12 cellular contexts compared by ENCODE assay signal in genomic region chr17:79220715-79221291, GRCh38.
DNase-seq lines count a peak whose midpoint lies in the region; ATAC-seq and TF ChIP-seq lines count a peak whose summit lies in the region.
"Had no signal": no experiment of that assay in that cellular context is flagged by ENCODE, and none has a peak within 500 bp of the region (broad histone marks: within the 10 kb centered on the region; RNA-seq: fewer than 3 reads in every experiment).

No MANE protein-coding gene starts in this region.

- H3K9me3 Mint-ChIP-seq in nephron progenitor cell, result no peaks in the 10 kb centered on the region

- H3K27ac Mint-ChIP-seq in nephron progenitor cell, result no peak overlapping the region

- H3K4me3 ChIP-seq in HUES64 (ENCODE audit: low read length), result peak overlapping the region; percentile 49
- peak overlapping the region in 36 of 59 donors; percentile 7 to 50 (median 24) for H3K4me3 ChIP-seq in dorsolateral prefrontal cortex
- H3K4me3 ChIP-seq in stomach, result peak overlapping the region in 1 of 4 donors; percentile 10

- H3K36me3 Mint-ChIP-seq in nephron progenitor cell (ENCODE audit: low read depth), result no peaks in the 10 kb centered on the region

- H3K9me3 ChIP-seq in HUES64 (ENCODE audit: insufficient read depth, low read depth, low read length) (no peaks in the 10 kb centered on the region), stomach (no peaks in the 10 kb centered on the region)

- peak overlapping the region; percentile 81 for H3K4me3 Mint-ChIP-seq in nephron progenitor cell

- H3K9ac ChIP-seq in HUES64 (ENCODE audit: low read depth, low read length), result no peak overlapping the region

- H3K27me3 ChIP-seq in HUES64 (ENCODE audit: insufficient read depth, low read length), result peaks cover 6% of the 10 kb centered on the region; the same call in 1 of the 2 replicates
- H3K27me3 ChIP-seq in dorsolateral prefrontal cortex, result peaks cover 0 to 83% (median 35%) of the 10 kb centered on the region in 45 donors
- peaks cover 11 to 98% (median 90%) of the 10 kb centered on the region in 3 donors for H3K27me3 ChIP-seq in stomach

- no peak for TF ChIP-seq EP300 in stomach (IDR thresholded peaks at IDR 0.05)

- intact Hi-C loops in dorsolateral prefrontal cortex (cut with DNase I) (no loop called here), stomach (cut with DNase I; ENCODE audit: low total_unique reads) (no loop called here)

- no peak for TF ChIP-seq POLR2A in stomach (IDR thresholded peaks at IDR 0.05)

- H3K4me1 ChIP-seq in HUES64 (ENCODE audit: insufficient read depth, low read length) (peaks cover 5% of the 10 kb centered on the region; the same call in 1 of the 2 replicates), stomach (peaks cover 3 to 17% (median 12%) of the 10 kb centered on the region in 4 donors)

- WGBS in HUES64, result 32% methylated on average over 21 of the region's 21 CpGs
- WGBS in stomach, 5 donors, result 12 to 20% (median 18%) methylated on average over 13 to 21 of the region's 21 CpGs

- TF ChIP-seq CTCF in dorsolateral prefrontal cortex (IDR thresholded peaks at IDR 0.05 in 54 of 56, conservative IDR thresholded peaks at IDR 0.05 in 2 of 56; ENCODE audit: low read depth in 1 of 56, partially characterized antibody in 56 of 56) (no peak), nephron progenitor cell (IDR thresholded peaks at IDR 0.05) (no peak), stomach (IDR thresholded peaks at IDR 0.05) (no peak)

- H3K4me1 Mint-ChIP-seq in nephron progenitor cell, result peaks cover 55% of the 10 kb centered on the region

- DNase-seq in NCI-H2171 treated with DMSO at 0.1 percent for 48 hours (lab: John Stamatoyannopoulos, UW) (peak; percentile 53), NCI-H2171 (lab: John Stamatoyannopoulos, UW) (no peak), dorsolateral prefrontal cortex (peak in 2 of 10 donors; percentile 13 to 31), nephron progenitor cell (peak; percentile 65), stomach (no peak), Ammon's horn (ENCODE audit: low spot score) (no peak)
- DNase-seq: ACHN, activated gamma-delta T cell, NCI-H524, SW 1271 had no signal

- peaks cover 41% of the 10 kb centered on the region for H3K27me3 Mint-ChIP-seq in nephron progenitor cell (ENCODE audit: low read depth, poor library complexity)

- H3K36me3 ChIP-seq in HUES64 (ENCODE audit: insufficient read depth, low read length), result no peaks in the 10 kb centered on the region
- no peaks in the 10 kb centered on the region for H3K36me3 ChIP-seq in stomach

- ATAC-seq in GM18873 (IDR thresholded peaks at IDR 0.05; ENCODE audit: low FRiP score, unreplicated experiment), result no peak

- H3K27ac ChIP-seq in HUES64 (ENCODE audit: low read depth, low read length) (no peak overlapping the region), dorsolateral prefrontal cortex (no peak overlapping the region), stomach (no peak overlapping the region)

Comparison
In these comparisons a context has a peak if more than half of its experiments do, and no peak if none do; other contexts are left out.
1. DNase-seq: peak in NCI-H2171 treated with DMSO at 0.1 percent for 48 hours (single experiment) and nephron progenitor cell (single experiment); none in NCI-H2171 (single experiment), stomach (single experiment) and Ammon's horn (single experiment).